22 cellular contexts compared by ENCODE assay signal in genomic region chr10:70891636-70892035, GRCh38. TPM values are rescaled to one million over a fixed set of nuclear protein-coding genes. Genes with fewer than 3 reads are reported as not detected.
DNase-seq lines count a peak whose midpoint lies in the region; ATAC-seq and TF ChIP-seq lines count a peak whose summit lies in the region.
"Had no signal": no experiment of that assay in that cellular context is flagged by ENCODE, and none has a peak within 500 bp of the region (broad histone marks: within the 10 kb centered on the region; RNA-seq: fewer than 3 reads in every experiment).

No MANE protein-coding gene starts in this region.

- 90% methylated on average over 1 of the region's 1 CpG for WGBS in sigmoid colon, 2 donors

- H3K27ac ChIP-seq in SJCRH30 = peak overlapping the region; percentile 40
- peak overlapping the region; percentile 64 for H3K27ac ChIP-seq in vagina
- H3K27ac ChIP-seq in sigmoid colon = no peak overlapping the region
- H3K27ac ChIP-seq: 22Rv1, coronary artery, prostate gland, RWPE1 had no signal

- no peaks in the 10 kb centered on the region for H3K36me3 ChIP-seq in SJCRH30
- no peaks in the 10 kb centered on the region for H3K36me3 ChIP-seq in vagina
- no peaks in the 10 kb centered on the region for H3K36me3 ChIP-seq in sigmoid colon
- H3K36me3 ChIP-seq: prostate gland had no signal

- no peak for ATAC-seq in GM19397 (IDR thresholded peaks at IDR 0.05; ENCODE audit: unreplicated experiment)
- ATAC-seq: mucosa of descending colon; stimulated activated naive B cell treated with anti-CD40 and anti-IgM and Interleukin-4, amounts not matched to agents 10 μg/mL and 1 μg/mL and 100 μg/mL, for 72 hours had no signal

- DNase-seq in activated CD8-positive, alpha-beta memory T cell treated with anti-CD3 and anti-CD28 coated beads, Interleukin-2, amount 50 U/mL, for 48 hours = peak; percentile 6
- no peak for DNase-seq in activated CD8-positive, alpha-beta memory T cell treated with anti-CD3 and anti-CD28 coated beads for 24 hours
- peak in 1 of 2 experiments; percentile 13 for DNase-seq in SJCRH30
- peak; percentile 56 for DNase-seq in fibroblast of the aortic adventitia (ENCODE audit: low read depth)
- no peak for DNase-seq in vagina (ENCODE audit: extremely low spot score in 2 of 2)
- no peak for DNase-seq in sigmoid colon
- no peak for DNase-seq in HT-29 (ENCODE audit: low spot score)
- DNase-seq: activated B cell treated with CpG ODN at 0.5 μM for 24 hours; activated CD4-positive, alpha-beta T cell treated with anti-CD3 and anti-CD28 coated beads, Interleukin-2, amount 50 U/mL, for 48 hours; activated effector memory CD4-positive, alpha-beta T cell treated with Interleukin-2 at 50 U/mL for 16 hours; GOT3; KBM-7; mucosa of descending colon; NCI-H526; stimulated activated naive B cell treated with anti-CD40 and anti-IgM and Interleukin-4, amounts not matched to agents 10 μg/mL and 1 μg/mL and 100 μg/mL, for 72 hours had no signal

- TF ChIP-seq POLR2A in vagina (IDR thresholded peaks at IDR 0.05) (no peak), sigmoid colon (IDR thresholded peaks at IDR 0.05) (no peak)

- no peak for TF ChIP-seq EP300 in sigmoid colon (IDR thresholded peaks at IDR 0.05)

- TF ChIP-seq CTCF in fibroblast of the aortic adventitia (IDR thresholded peaks at IDR 0.05; ENCODE audit: insufficient read depth, low read length) (no peak), vagina (IDR thresholded peaks at IDR 0.05) (no peak), sigmoid colon (IDR thresholded peaks at IDR 0.05) (no peak)

- H3K4me1 ChIP-seq in SJCRH30 = peaks cover 19% of the 10 kb centered on the region
- peaks cover 13% of the 10 kb centered on the region for H3K4me1 ChIP-seq in vagina
- H3K4me1 ChIP-seq in sigmoid colon = peaks cover 0 to 25% (median 17%) of the 10 kb centered on the region in 4 donors
- H3K4me1 ChIP-seq: prostate gland had no signal

- intact Hi-C loops in vagina (cut with DNase I) (no loop called here), sigmoid colon (cut with DNase I) (no loop called here)

- no peaks in the 10 kb centered on the region for H3K27me3 ChIP-seq in SJCRH30
- H3K27me3 ChIP-seq in vagina = no peaks in the 10 kb centered on the region
- H3K27me3 ChIP-seq in sigmoid colon = no peaks in the 10 kb centered on the region
- H3K27me3 ChIP-seq: body of pancreas had no signal

- H3K9me3 ChIP-seq in SJCRH30 (replicated peaks) (no peaks in the 10 kb centered on the region), vagina (no peaks in the 10 kb centered on the region), sigmoid colon (no peaks in the 10 kb centered on the region)
- H3K9me3 ChIP-seq: body of pancreas, mucosa of descending colon, prostate gland had no signal

- H3K4me3 ChIP-seq in SJCRH30 (no peak overlapping the region), fibroblast of the aortic adventitia (ENCODE audit: low read depth, low read length) (no peak overlapping the region), vagina (no peak overlapping the region), sigmoid colon (no peak overlapping the region)
- H3K4me3 ChIP-seq: body of pancreas, coronary artery, mucosa of descending colon, prostate gland, smooth muscle cell had no signal

RNA-seq across cellular contexts. Expression of gene PCBD1, which starts 3.3 kb away (rescaled TPM):
- 25.5 TPM in 2 replicates for total RNA-seq in SJCRH30 (2014; rRNA removed; shearing (Covaris generic))
- total RNA-seq in fibroblast of the aortic adventitia (ENCODE audit: low replicate concordance) = 3.4 and 23.7 TPM in 2 replicates
- total RNA-seq in vagina = 36.8 TPM
- 10 to 100 TPM; 82.5 to 98.1 (median 93.1) TPM for total RNA-seq in sigmoid colon
- polyA plus RNA-seq in sigmoid colon = 100 to 1,000 TPM; 116 to 135 (median 128) TPM
- 147 TPM in 2 replicates for total RNA-seq in HT-29 (2014; rRNA removed; shearing (Covaris generic))

Comparison
In these comparisons a context has a peak if more than half of its experiments do, and no peak if none do; other contexts are left out.
1. DNase-seq: peak in activated CD8-positive, alpha-beta memory T cell treated with anti-CD3 and anti-CD28 coated beads, Interleukin-2, amount 50 U/mL, for 48 hours (single experiment) and fibroblast of the aortic adventitia (single experiment); none in activated CD8-positive, alpha-beta memory T cell treated with anti-CD3 and anti-CD28 coated beads for 24 hours (single experiment), vagina (0 of 2), sigmoid colon (single experiment) and HT-29 (single experiment).
2. H3K27ac ChIP-seq: peak in SJCRH30 (single experiment) and vagina (single experiment); none in sigmoid colon (0 of 4).